1 cellular context compared by ENCODE assay signal in the genomic region with DNA sequence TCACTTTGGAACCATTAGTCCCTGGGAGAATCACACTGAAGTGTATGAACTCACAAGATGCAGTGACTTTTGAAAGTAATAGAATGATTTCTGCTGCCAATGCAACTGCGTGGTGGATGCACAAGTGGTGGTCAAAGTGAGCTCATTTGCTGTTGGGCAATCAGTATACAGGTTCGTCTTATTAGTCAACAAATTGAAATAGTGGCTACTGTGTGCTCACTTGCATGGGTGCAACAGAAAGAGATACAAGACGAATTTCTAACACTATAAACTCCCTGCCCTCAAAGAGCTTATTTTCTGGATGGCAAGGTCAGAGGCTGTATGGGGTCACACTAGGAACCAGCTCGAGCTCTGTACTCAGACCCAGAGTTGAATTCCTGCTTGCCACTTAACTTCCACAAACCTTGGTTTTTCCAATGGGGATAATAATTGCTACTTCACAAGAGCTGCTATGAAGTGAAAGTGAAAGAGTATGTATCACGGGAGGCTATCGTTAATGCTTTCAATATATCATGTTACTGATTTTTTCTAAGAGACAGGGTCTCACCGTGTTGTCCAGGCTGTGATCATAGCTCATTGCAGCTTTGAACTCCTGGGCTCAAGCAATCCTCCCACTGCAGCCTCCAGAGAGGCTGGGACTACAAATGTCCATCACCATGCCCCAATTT.
TF ChIP-seq lines count a peak whose summit lies in the region.

No MANE protein-coding gene starts in this region.

TF ChIP-seq in SK-N-SH treated with all-trans-retinoic acid at 6 μM for 48 hours, 23 proteins besides CTCF, POLR2A, EP300 and RAD21 (continued from another document):
- no peak for TF ChIP-seq TSHZ2 (CRISPR knock-in tag; IDR thresholded peaks at IDR 0.05)
- TF ChIP-seq RARB (CRISPR knock-in tag; IDR thresholded peaks at IDR 0.05) = no peak
- TF ChIP-seq PPARA (CRISPR knock-in tag; IDR thresholded peaks at IDR 0.05; ENCODE audit: borderline replicate concordance) = no peak
- no peak for TF ChIP-seq ZFP3 (CRISPR knock-in tag; IDR thresholded peaks at IDR 0.05)
- no peak for TF ChIP-seq PATZ1 (CRISPR knock-in tag; IDR thresholded peaks at IDR 0.05; ENCODE audit: borderline replicate concordance)
- TF ChIP-seq POU6F1 (CRISPR knock-in tag; IDR thresholded peaks at IDR 0.05; ENCODE audit: borderline replicate concordance, low read depth) = no peak
- TF ChIP-seq ISL1 (CRISPR knock-in tag; IDR thresholded peaks at IDR 0.05) = no peak
